22 cellular contexts compared by ENCODE assay signal in the genomic region with DNA sequence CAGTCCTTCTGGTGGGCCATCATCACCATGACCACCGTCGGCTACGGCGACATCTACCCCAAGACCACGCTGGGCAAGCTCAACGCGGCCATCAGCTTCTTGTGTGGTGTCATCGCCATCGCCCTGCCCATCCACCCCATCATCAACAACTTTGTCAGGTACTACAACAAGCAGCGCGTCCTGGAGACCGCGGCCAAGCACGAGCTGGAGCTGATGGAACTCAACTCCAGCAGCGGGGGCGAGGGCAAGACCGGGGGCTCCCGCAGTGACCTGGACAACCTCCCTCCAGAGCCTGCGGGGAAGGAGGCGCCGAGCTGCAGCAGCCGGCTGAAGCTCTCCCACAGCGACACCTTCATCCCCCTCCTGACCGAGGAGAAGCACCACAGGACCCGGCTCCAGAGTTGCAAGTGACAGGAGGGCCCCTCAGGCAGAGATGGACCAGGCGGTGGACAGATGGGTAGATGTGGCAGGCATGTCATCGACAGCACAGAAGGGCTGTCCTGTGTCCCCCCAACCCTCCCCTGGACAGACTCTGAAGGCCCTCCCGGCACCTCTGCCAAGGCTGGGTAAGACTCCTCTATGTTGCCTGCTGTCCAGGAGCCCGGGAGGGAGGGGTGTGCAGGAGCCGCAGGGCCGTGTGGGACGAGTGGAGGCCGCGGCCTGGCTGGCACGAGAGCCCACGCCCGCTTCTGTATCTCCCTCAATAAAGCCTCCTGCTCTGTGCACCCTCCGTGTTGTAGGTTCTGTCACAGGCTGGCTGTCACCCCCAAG. TPM values are rescaled to one million over a fixed set of nuclear protein-coding genes. Genes with fewer than 3 reads are reported as not detected.
DNase-seq lines count a peak whose midpoint lies in the region; ATAC-seq, FAIRE-seq and TF ChIP-seq lines count a peak whose summit lies in the region.
"Had no signal": no experiment of that assay in that cellular context is flagged by ENCODE, and none has a peak within 500 bp of the region (broad histone marks: within the 10 kb centered on the region; RNA-seq: fewer than 3 reads in every experiment).

No MANE protein-coding gene starts in this region.

- no peaks in the 10 kb centered on the region for H3K79me2 ChIP-seq in HepG2 (ENCODE audit: insufficient read depth, low read length)
- H3K79me2 ChIP-seq in neural progenitor cell (ENCODE audit: low read depth): no peaks in the 10 kb centered on the region
- H3K79me2 ChIP-seq in mammary epithelial cell (ENCODE audit: insufficient read depth, low read length): no peaks in the 10 kb centered on the region

- intact Hi-C loops in HepG2 (cut with micrococcal nuclease; ENCODE audit: unreplicated experiment) (loop anchor here (5.0 to 10.0 kb wide), 2 partner anchors 114 to 211 kb away; no protein-coding TSS in a partner anchor), right lobe of liver (cut with DNase I) (no loop called here), aorta (cut with DNase I) (no loop called here), stomach (cut with DNase I; ENCODE audit: low total_unique reads) (no loop called here), mammary epithelial cell (cut with micrococcal nuclease) (loop anchor here (5.0 kb wide), 1 partner anchor 76 kb away; no protein-coding TSS in a partner anchor)

- H3K4me1 Mint-ChIP-seq in endodermal cell (peaks cover 45% of the 10 kb centered on the region), neural progenitor cell (peaks cover 29% of the 10 kb centered on the region)

- no peak for FAIRE-seq in HepG2 (lab: Jason Lieb, UNC)

- CTCF ChIA-PET in HepG2 (lab: Yijun Ruan, JAX; ENCODE audit: low intra/inter-chr PET ratio, low total read pairs) (no interaction called here), mammary epithelial cell (lab: Charles Lee; ENCODE audit: low non-redundant PET) (no interaction called here)

- H3K9me3 ChIP-seq in HepG2 (ENCODE audit: low read length) (no peaks in the 10 kb centered on the region), right lobe of liver (no peaks in the 10 kb centered on the region), endodermal cell (ENCODE audit: control insufficient read depth, low read length) (no peaks in the 10 kb centered on the region), neural progenitor cell (ENCODE audit: low read depth) (no peaks in the 10 kb centered on the region), aorta (ENCODE audit: control insufficient read depth, low read length) (no peaks in the 10 kb centered on the region), stomach (no peaks in the 10 kb centered on the region), mammary epithelial cell (replicated peaks; ENCODE audit: insufficient read depth, low read length) (no peaks in the 10 kb centered on the region)

- H3K27me3 ChIP-seq in HepG2 (ENCODE audit: control insufficient read depth in 1 of 2, insufficient read depth in 2 of 2, low read length in 2 of 2) (peaks cover 10 to 83% of the 10 kb centered on the region in 2 experiments), right lobe of liver (peaks cover 0 to 10% of the 10 kb centered on the region in 2 donors), endodermal cell (ENCODE audit: control insufficient read depth, insufficient read depth, low read length, poor library complexity, severe bottlenecking) (peaks cover 11% of the 10 kb centered on the region), neural progenitor cell (peaks cover 91% of the 10 kb centered on the region), aorta (ENCODE audit: control insufficient read depth in 1 of 2, insufficient read depth in 2 of 2, low read length in 1 of 2) (no peaks in the 10 kb centered on the region), stomach (peaks cover 0 to 62% (median 32%) of the 10 kb centered on the region in 3 donors), mammary epithelial cell (ENCODE audit: insufficient read depth, low read length) (peaks cover 9% of the 10 kb centered on the region)

- H4K20me1 ChIP-seq in HepG2 (ENCODE audit: insufficient read depth, low read length) (no peaks in the 10 kb centered on the region; the same call in 1 of the 2 replicates), neural progenitor cell (ENCODE audit: low read depth) (peaks cover 31% of the 10 kb centered on the region), mammary epithelial cell (ENCODE audit: insufficient read depth, low read length) (no peaks in the 10 kb centered on the region)

- H3K4me3 Mint-ChIP-seq in endodermal cell (peak overlapping the region; percentile 64), neural progenitor cell (peak overlapping the region; percentile 83)
- H3K4me3 Mint-ChIP-seq: activated naive CD8-positive, alpha-beta T cell treated with anti-CD3 and anti-CD28 coated beads, Interleukin-2, amount 50 U/mL, for 24 hours; activated T-helper 1 cell treated with anti-CD3 and anti-CD28 coated beads, Interleukin-12 subunit alpha, Interleukin-12 subunit beta, Interleukin-2, Interleukin-4 antibody, amounts not matched to agents 30 ng/mL and 10 ng/mL and 1 ng/mL, durations not matched to agents 14 hours and 24 hours and 36 hours; natural killer cell treated with Interleukin-12 subunit alpha and Interleukin-12 subunit beta and Interleukin-15 and Interleukin-18, amount 100 ng/mL, for 72 hours; stimulated activated naive CD8-positive, alpha-beta T cell treated with anti-CD3 and anti-CD28 coated beads, Interleukin-15, Interleukin-2, amounts not matched to agents 100 ng/mL and 50 ng/mL, for 24 hours had no signal

- TF ChIP-seq CTCF in HepG2 (CRISPR knock-in tag; IDR thresholded peaks at IDR 0.05): no peak
- TF ChIP-seq CTCF in right lobe of liver (IDR thresholded peaks at IDR 0.05): no peak
- no peak for TF ChIP-seq CTCF in endodermal cell (conservative IDR thresholded peaks at IDR 0.05)
- TF ChIP-seq CTCF in neural progenitor cell (IDR thresholded peaks at IDR 0.05): no peak
- no peak for TF ChIP-seq CTCF in stomach (IDR thresholded peaks at IDR 0.05)
- TF ChIP-seq CTCF in mammary epithelial cell (conservative IDR thresholded peaks at IDR 0.05 in 1 of 2, IDR thresholded peaks at IDR 0.05 in 1 of 2; ENCODE audit: extremely low read depth in 1 of 2, insufficient read depth in 1 of 2, low read depth in 1 of 2, low read length in 2 of 2): no peak

- H3K4me1 ChIP-seq in HepG2 (ENCODE audit: insufficient read depth, low read length) (peaks cover 9% of the 10 kb centered on the region), right lobe of liver (peaks cover 0 to 4% (median 0%) of the 10 kb centered on the region in 4 donors), endodermal cell (ENCODE audit: control insufficient read depth, insufficient read depth, low read length) (peaks cover 6% of the 10 kb centered on the region), neural progenitor cell (peaks cover 3% of the 10 kb centered on the region), aorta (ENCODE audit: control insufficient read depth in 1 of 2, insufficient read depth in 2 of 2, low read length in 2 of 2) (no peaks in the 10 kb centered on the region), stomach (peaks cover 5 to 14% (median 10%) of the 10 kb centered on the region in 4 donors), mammary epithelial cell (ENCODE audit: insufficient read depth, low read length) (no peaks in the 10 kb centered on the region)

- H3K27ac Mint-ChIP-seq in endodermal cell: no peak overlapping the region
- H3K27ac Mint-ChIP-seq in neural progenitor cell: no peak overlapping the region
- H3K27ac Mint-ChIP-seq: activated naive CD8-positive, alpha-beta T cell treated with anti-CD3 and anti-CD28 coated beads, Interleukin-2, amount 50 U/mL, for 24 hours; activated T-helper 1 cell treated with anti-CD3 and anti-CD28 coated beads, Interleukin-12 subunit alpha, Interleukin-12 subunit beta, Interleukin-2, Interleukin-4 antibody, amounts not matched to agents 30 ng/mL and 10 ng/mL and 1 ng/mL, durations not matched to agents 14 hours and 24 hours and 36 hours; CD4-positive, alpha-beta memory T cell; natural killer cell treated with Interleukin-12 subunit alpha and Interleukin-12 subunit beta and Interleukin-15 and Interleukin-18, amount 100 ng/mL, for 72 hours; stimulated activated naive CD8-positive, alpha-beta T cell treated with anti-CD3 and anti-CD28 coated beads, Interleukin-15, Interleukin-2, amounts not matched to agents 100 ng/mL and 50 ng/mL, for 24 hours had no signal

- TF ChIP-seq RAD21 in HepG2 (CRISPR knock-in tag; IDR thresholded peaks at IDR 0.05): no peak

- H3K4me2 ChIP-seq in HepG2 (ENCODE audit: low read depth, low read length) (no peak overlapping the region), neural progenitor cell (no peak overlapping the region), mammary epithelial cell (ENCODE audit: insufficient read depth, low read depth, low read length) (no peak overlapping the region)

- ATAC-seq in HepG2: peak; percentile 10
- ATAC-seq in right lobe of liver: no peak
- peak; percentile 23 for ATAC-seq in aorta (ENCODE audit: low FRiP score)
- ATAC-seq: activated CD4-positive, CD25-positive, alpha-beta regulatory T cell treated with anti-CD3 and anti-CD28 coated beads, Interleukin-2, amount 50 U/mL, for 24 hours; activated naive CD8-positive, alpha-beta T cell treated with anti-CD3 and anti-CD28 coated beads, Interleukin-2, amount 50 U/mL, for 24 hours had no signal

- TF ChIP-seq EP300 in HepG2 (IDR thresholded peaks at IDR 0.05; ENCODE audit: low read depth in 2 of 2, low read length in 2 of 2) (no peak), HepG2 (CRISPR knock-in tag; IDR thresholded peaks at IDR 0.05; ENCODE audit: borderline replicate concordance) (no peak), stomach (IDR thresholded peaks at IDR 0.05) (no peak)

- H3K36me3 Mint-ChIP-seq in endodermal cell (ENCODE audit: low read depth) (peaks cover 19% of the 10 kb centered on the region), neural progenitor cell (peaks cover 3% of the 10 kb centered on the region)
- H3K36me3 Mint-ChIP-seq: CD4-positive, alpha-beta memory T cell; natural killer cell treated with Interleukin-12 subunit alpha and Interleukin-12 subunit beta and Interleukin-15 and Interleukin-18, amount 100 ng/mL, for 72 hours had no signal

- H3K27ac ChIP-seq in HepG2 (ENCODE audit: extremely low read length, insufficient read depth, low read length): no peak overlapping the region
- H3K27ac ChIP-seq in right lobe of liver: no peak overlapping the region
- H3K27ac ChIP-seq in endodermal cell (ENCODE audit: low read depth, low read length): no peak overlapping the region
- H3K27ac ChIP-seq in neural progenitor cell: no peak overlapping the region
- no peak overlapping the region for H3K27ac ChIP-seq in aorta (ENCODE audit: low read depth in 1 of 2, low read length in 2 of 2)
- no peak overlapping the region for H3K27ac ChIP-seq in stomach
- no peak overlapping the region for H3K27ac ChIP-seq in mammary epithelial cell (ENCODE audit: insufficient read depth, low read depth, low read length)
- H3K27ac ChIP-seq: cardiac muscle cell, SJSA1 had no signal

- TF ChIP-seq POLR2A in HepG2 (IDR thresholded peaks at IDR 0.05; ENCODE audit: insufficient read depth in 1 of 2, low read depth in 2 of 2, low read length in 2 of 2) (no peak), right lobe of liver (IDR thresholded peaks at IDR 0.05) (no peak), stomach (IDR thresholded peaks at IDR 0.05) (no peak)

- H2AFZ ChIP-seq in HepG2 (ENCODE audit: low read length) (no peak overlapping the region), neural progenitor cell (replicated peaks) (no peak overlapping the region), mammary epithelial cell (ENCODE audit: low read depth, low read length) (no peak overlapping the region)

- in situ Hi-C loops in HepG2 (cut with HindIII; ENCODE audit: extremely low pct_ligation_motif_present, low pct_unique_long_range_greater_than_20kb) (no loop called here), mammary epithelial cell (cut with MboI; ENCODE audit: low sequenced_read_pairs in 2 of 2) (no loop called here)

- H3K27me3 Mint-ChIP-seq in endodermal cell (ENCODE audit: insufficient read depth) (peaks cover 16% of the 10 kb centered on the region), neural progenitor cell (ENCODE audit: insufficient read depth, low read depth) (peaks cover 47% of the 10 kb centered on the region)

- BruUV-seq in HepG2 (replicated peaks; lab: Mats Ljungman, UMichigan) (no TSS peak), mammary epithelial cell (replicated peaks; lab: Mats Ljungman, UMichigan) (no TSS peak)

- POLR2A ChIA-PET in HepG2 (lab: Yijun Ruan, JAX): no interaction called here

- peaks cover 12% of the 10 kb centered on the region for H3F3A ChIP-seq in neural progenitor cell (ENCODE audit: low read depth)

- H3K9me3 Mint-ChIP-seq in endodermal cell (no peaks in the 10 kb centered on the region), neural progenitor cell (peaks cover 18% of the 10 kb centered on the region)
- H3K9me3 Mint-ChIP-seq: activated naive CD8-positive, alpha-beta T cell treated with anti-CD3 and anti-CD28 coated beads, Interleukin-2, amount 50 U/mL, for 24 hours; activated T-helper 1 cell treated with anti-CD3 and anti-CD28 coated beads, Interleukin-12 subunit alpha, Interleukin-12 subunit beta, Interleukin-2, Interleukin-4 antibody, amounts not matched to agents 30 ng/mL and 10 ng/mL and 1 ng/mL, durations not matched to agents 14 hours and 24 hours and 36 hours; CD4-positive, alpha-beta memory T cell; natural killer cell treated with Interleukin-12 subunit alpha and Interleukin-12 subunit beta and Interleukin-15 and Interleukin-18, amount 100 ng/mL, for 72 hours; stimulated activated naive CD8-positive, alpha-beta T cell treated with anti-CD3 and anti-CD28 coated beads, Interleukin-15, Interleukin-2, amounts not matched to agents 100 ng/mL and 50 ng/mL, for 24 hours had no signal

- 73% methylated on average over 35 of the region's 38 CpGs for WGBS in HepG2 (ENCODE audit: low lambda C conversion rate)
- 79% methylated on average over 11 of the region's 38 CpGs for WGBS in right lobe of liver (ENCODE audit: insufficient coverage, low coverage, low lambda C conversion rate, missing lambda C conversion rate)
- 88 to 90% methylated on average over 27 to 38 of the region's 38 CpGs for WGBS in endodermal cell (ENCODE audit: insufficient coverage in 1 of 2, insufficient read length in 1 of 2), 2 experiments
- 81 to 82% methylated on average over 36 to 38 of the region's 38 CpGs for WGBS in aorta, 2 donors
- WGBS in stomach, 5 donors: 76 to 84% (median 80%) methylated on average over 8 to 38 of the region's 38 CpGs
- WGBS in mammary epithelial cell (ENCODE audit: low coverage, missing lambda C conversion rate): 71% methylated on average over 15 of the region's 38 CpGs

- no peaks in the 10 kb centered on the region for H3K36me3 ChIP-seq in HepG2 (replicated peaks in 1 of 2; ENCODE audit: control insufficient read depth in 1 of 2, insufficient read depth in 2 of 2, low read length in 2 of 2)
- no peaks in the 10 kb centered on the region for H3K36me3 ChIP-seq in right lobe of liver
- peaks cover 5% of the 10 kb centered on the region for H3K36me3 ChIP-seq in endodermal cell (ENCODE audit: control insufficient read depth, insufficient read depth, low read length)
- no peaks in the 10 kb centered on the region for H3K36me3 ChIP-seq in neural progenitor cell
- H3K36me3 ChIP-seq in aorta (ENCODE audit: control insufficient read depth in 1 of 2, insufficient read depth in 2 of 2, low read length in 1 of 2): no peaks in the 10 kb centered on the region
- H3K36me3 ChIP-seq in stomach: no peaks in the 10 kb centered on the region
- H3K36me3 ChIP-seq in mammary epithelial cell (ENCODE audit: insufficient read depth, low read length): no peaks in the 10 kb centered on the region
- H3K36me3 ChIP-seq: cardiac muscle cell, SJSA1 had no signal

- H3K4me3 ChIP-seq in HepG2 (replicated peaks in 1 of 3; ENCODE audit: insufficient read depth in 1 of 3, low read depth in 2 of 3, low read length in 3 of 3) (no peak overlapping the region), right lobe of liver (no peak overlapping the region), endodermal cell (ENCODE audit: low read length) (no peak overlapping the region), neural progenitor cell (no peak overlapping the region), aorta (ENCODE audit: low read length in 2 of 2) (no peak overlapping the region), stomach (no peak overlapping the region), mammary epithelial cell (replicated peaks in 1 of 3; ENCODE audit: insufficient read depth in 1 of 3, low read depth in 2 of 3, low read length in 3 of 3) (no peak overlapping the region)
- H3K4me3 ChIP-seq: cardiac muscle cell, lung, SJSA1 had no signal

- dilution Hi-C loops in mammary epithelial cell (cut with HindIII; ENCODE audit: low sequenced_read_pairs): no loop called here

- H3K9ac ChIP-seq in HepG2 (ENCODE audit: insufficient read depth, low read depth, low read length): no peak overlapping the region
- H3K9ac ChIP-seq in endodermal cell (ENCODE audit: extremely low read depth, low read length, poor library complexity, severe bottlenecking): no peak overlapping the region
- no peak overlapping the region for H3K9ac ChIP-seq in neural progenitor cell
- H3K9ac ChIP-seq in mammary epithelial cell (ENCODE audit: insufficient read depth, low read length): no peak overlapping the region

- DNase-seq in HepG2 (ENCODE audit: low spot score): no peak
- no peak for DNase-seq in right lobe of liver
- peak; percentile 60 for DNase-seq in endodermal cell
- no peak for DNase-seq in neural progenitor cell (ENCODE audit: low spot score)
- DNase-seq in aorta: peak in 1 of 2 donors; percentile 74
- DNase-seq in stomach: no peak
- no peak for DNase-seq in mammary epithelial cell
- DNase-seq in stimulated activated naive CD4-positive, alpha-beta T cell (lab: John Stamatoyannopoulos, UW): no peak
- DNase-seq: activated naive CD8-positive, alpha-beta T cell treated with anti-CD3 and anti-CD28 coated beads, Interleukin-2, amount 50 U/mL, for 24 hours; CD4-positive, alpha-beta memory T cell; effector CD4-positive, alpha-beta T cell; NCI-H187 treated with DMSO at 0.1 percent for 48 hours; NCI-H446; retina; T-helper 2 cell had no signal

RNA-seq across cellular contexts. Expression of a gene that starts 2.0 kb away (rescaled TPM):
- total RNA-seq in HepG2 (2016; rRNA removed; fragmentation: Illumina TruSeq; extraction: Trizol): 0.09 and 0.15 TPM in 2 replicates
- total RNA-seq in HepG2 (2016; cell fraction: cytosol; rRNA removed; fragmentation: Illumina TruSeq; extraction: Trizol; ENCODE audit: low read depth): not detected in 2 replicates
- 0.24 TPM in 1 of 2 replicates, not detected in the other for total RNA-seq in HepG2 (2016; cell fraction: insoluble cytoplasmic fraction; rRNA removed; fragmentation: Illumina TruSeq; extraction: Trizol)
- total RNA-seq in HepG2 (2016; cell fraction: membrane; rRNA removed; fragmentation: Illumina TruSeq; extraction: Trizol): 0.09 and 0.17 TPM in 2 replicates
- total RNA-seq in HepG2 (2016; cell fraction: nucleus; rRNA removed; fragmentation: Illumina TruSeq; extraction: Trizol): 0.22 TPM in 1 of 2 replicates, not detected in the other
- 0.12 and 0.17 TPM in 2 replicates for polyA plus RNA-seq in HepG2 (2011; rRNA removed)
- polyA plus RNA-seq in HepG2 (2011; cell fraction: cytosol; rRNA removed): 0.09 and 0.19 TPM in 2 replicates
- polyA plus RNA-seq in HepG2 (2011; cell fraction: nucleus; rRNA removed): 0.14 and 0.16 TPM in 2 replicates
- polyA plus RNA-seq in HepG2 (2012): 0.05 TPM in 1 of 2 replicates, not detected in the other
- polyA plus RNA-seq in HepG2 (2016; cell fraction: cytosol; fragmentation: Illumina TruSeq; extraction: Trizol; ENCODE audit: low read depth): 0.07 and 0.10 TPM in 2 replicates
- 0.13 TPM in 2 replicates for polyA plus RNA-seq in HepG2 (2016; cell fraction: insoluble cytoplasmic fraction; fragmentation: Illumina TruSeq; extraction: Trizol; ENCODE audit: low read depth)
- polyA plus RNA-seq in HepG2 (2016; cell fraction: membrane; fragmentation: Illumina TruSeq; extraction: Trizol; ENCODE audit: low read depth): 0.15 and 0.18 TPM in 2 replicates
- 0.33 and 0.39 TPM in 2 replicates for polyA plus RNA-seq in HepG2 (2016; cell fraction: nucleus; fragmentation: Illumina TruSeq; extraction: Trizol; ENCODE audit: insufficient read depth, low read depth)
- 0.18 TPM in 1 of 2 replicates, not detected in the other for polyA minus RNA-seq in HepG2 (2011; rRNA and poly(A)+ RNA removed; ENCODE audit: low replicate concordance)
- 0.26 TPM in 1 of 2 replicates, not detected in the other for polyA minus RNA-seq in HepG2 (2011; cell fraction: cytosol; rRNA and poly(A)+ RNA removed)
- not detected in 2 replicates for polyA minus RNA-seq in HepG2 (2011; cell fraction: nucleus; rRNA and poly(A)+ RNA removed)
- total RNA-seq in right lobe of liver: not detected
- total RNA-seq in endodermal cell: 10 to 100 TPM in 1 of 2 donors, 1 to 10 TPM in 1; 5.2 to 17.0 TPM
- polyA plus RNA-seq in endodermal cell (2013, experiment 1 of 2): 3.5 TPM
- 4.1 TPM for polyA plus RNA-seq in endodermal cell (2013, experiment 2 of 2)
- 0.15 TPM in 1 of 2 replicates, not detected in the other for total RNA-seq in neural progenitor cell (ENCODE audit: low replicate concordance)
- not detected for total RNA-seq in aorta
- polyA plus RNA-seq in aorta: not detected
- under 1 TPM in 1 of 5 donors, not detected in 4; 0.92 TPM for total RNA-seq in stomach
- under 1 TPM; 0.05 to 0.92 (median 0.25) TPM for polyA plus RNA-seq in stomach
- 1 to 10 TPM in 1 of 2 donors, under 1 TPM in 1; 0.54 to 2.5 TPM for total RNA-seq in mammary epithelial cell
- polyA plus RNA-seq in mammary epithelial cell: 0.26 TPM
- polyA minus RNA-seq in mammary epithelial cell: not detected
- total RNA-seq: activated T-helper 1 cell treated with anti-CD3 and anti-CD28 coated beads, Interleukin-12 subunit alpha, Interleukin-12 subunit beta, Interleukin-2, Interleukin-4 antibody, amounts not matched to agents 30 ng/mL and 10 ng/mL and 1 ng/mL, durations not matched to agents 14 hours and 24 hours and 36 hours; CD4-positive, alpha-beta memory T cell; natural killer cell treated with Interleukin-12 subunit alpha and Interleukin-12 subunit beta and Interleukin-15 and Interleukin-18, amount 100 ng/mL, for 72 hours had no signal
- polyA plus RNA-seq: CD4-positive, alpha-beta memory T cell had no signal

Comparison
In these comparisons a context has a peak if more than half of its experiments do, and no peak if none do; other contexts are left out.
1. ATAC-seq: peak in HepG2 (single experiment) and aorta (single experiment); none in right lobe of liver (0 of 4).
2. intact Hi-C loops: an anchor here in HepG2 (5.0 to 10.0 kb wide) and mammary epithelial cell (5.0 kb wide); none called in right lobe of liver, aorta and stomach.